In genomic region chr12:47900101-47900479, GRCh38 we compare ENCODE assay signal across 25 cellular contexts. TPM values are rescaled to one million over a fixed set of nuclear protein-coding genes. Genes with fewer than 3 reads are reported as not detected.
DNase-seq lines count a peak whose midpoint lies in the region; ATAC-seq, FAIRE-seq and TF ChIP-seq lines count a peak whose summit lies in the region.
"Had no signal": no experiment of that assay in that cellular context is flagged by ENCODE, and none has a peak within 500 bp of the region (broad histone marks: within the 10 kb centered on the region; RNA-seq: fewer than 3 reads in every experiment).

No MANE protein-coding gene starts in this region.

- no peak overlapping the region for H3K4me3 Mint-ChIP-seq in CD4-positive, alpha-beta memory T cell
- H3K4me3 Mint-ChIP-seq: activated CD8-positive, alpha-beta memory T cell treated with anti-CD3 and anti-CD28 coated beads, Interleukin-2, amount 10 ng/mL, durations not matched to agents 7 days and 5 days; B cell; nephron; type B pancreatic cell had no signal

- no peak overlapping the region for H3K27ac Mint-ChIP-seq in CD4-positive, alpha-beta memory T cell
- H3K27ac Mint-ChIP-seq: B cell, nephron had no signal

- no peaks in the 10 kb centered on the region for H3K36me3 ChIP-seq in HepG2 (replicated peaks in 1 of 2; ENCODE audit: control insufficient read depth in 1 of 2, insufficient read depth in 2 of 2, low read length in 2 of 2)
- no peaks in the 10 kb centered on the region for H3K36me3 ChIP-seq in right lobe of liver
- H3K36me3 ChIP-seq in colonic mucosa, result no peaks in the 10 kb centered on the region
- no peaks in the 10 kb centered on the region for H3K36me3 ChIP-seq in mucosa of stomach (ENCODE audit: control insufficient read depth, insufficient read depth, low read length)
- no peaks in the 10 kb centered on the region for H3K36me3 ChIP-seq in CD4-positive, alpha-beta memory T cell (ENCODE audit: insufficient read depth, low read length)
- H3K36me3 ChIP-seq: ascending aorta, left ventricle myocardium inferior, ovary had no signal

- DNase-seq in HepG2 (ENCODE audit: low spot score) (no peak), right lobe of liver (no peak), colonic mucosa (no peak), NCI-H82 treated with DMSO at 0.1 percent for 48 hours (lab: John Stamatoyannopoulos, UW; ENCODE audit: unreplicated experiment) (no peak), GF-D8 (lab: John Stamatoyannopoulos, UW) (no peak)
- no peak for DNase-seq in CD4-positive, alpha-beta memory T cell
- DNase-seq: activated CD8-positive, alpha-beta memory T cell treated with anti-CD3 and anti-CD28 coated beads, Interleukin-2, amount 10 ng/mL, durations not matched to agents 7 days and 5 days; COR-L47; DMS79; left ventricle myocardium inferior; MG63; midbrain; NCI-H1417 treated with DMSO at 0.1 percent for 48 hours; NCI-H2107; ovary; SK-N-SH; stimulated activated CD4-positive, alpha-beta T cell treated with anti-CD3 and anti-CD28 coated beads, Interleukin-2, amount 100 ng/mL, for 48 hours had no signal

- H3K4me1 ChIP-seq in HepG2 (ENCODE audit: insufficient read depth, low read length) (peaks cover 40% of the 10 kb centered on the region), right lobe of liver (peaks cover 0 to 9% (median 0%) of the 10 kb centered on the region in 4 donors), colonic mucosa (peaks cover 17% of the 10 kb centered on the region), mucosa of stomach (ENCODE audit: control insufficient read depth, insufficient read depth, low read length) (peaks cover 61% of the 10 kb centered on the region)
- peaks cover 60% of the 10 kb centered on the region for H3K4me1 ChIP-seq in CD4-positive, alpha-beta memory T cell (ENCODE audit: insufficient read depth, low read length)

- H3K4me3 ChIP-seq in HepG2 (replicated peaks in 1 of 3; ENCODE audit: insufficient read depth in 1 of 3, low read depth in 2 of 3, low read length in 3 of 3) (no peak overlapping the region), right lobe of liver (no peak overlapping the region), colonic mucosa (no peak overlapping the region), mucosa of stomach (ENCODE audit: low read length) (no peak overlapping the region)
- no peak overlapping the region for H3K4me3 ChIP-seq in CD4-positive, alpha-beta memory T cell (ENCODE audit: low read length in 2 of 2)
- H3K4me3 ChIP-seq: ascending aorta, left ventricle myocardium inferior, MG63, ovary had no signal

- peaks cover 33 to 70% (median 53%) of the 10 kb centered on the region in 4 donors for H3K4me1 Mint-ChIP-seq in CD4-positive, alpha-beta memory T cell

- no peak overlapping the region for H2AFZ ChIP-seq in HepG2 (ENCODE audit: low read length)

- intact Hi-C loops in HepG2 (cut with micrococcal nuclease; ENCODE audit: unreplicated experiment), result loop anchor here (1.0 to 10.0 kb wide), 4 partner anchors 49 to 265 kb away; partner anchors contain the start of gene TMEM106C
- intact Hi-C loops in right lobe of liver (cut with DNase I), result no loop called here
- intact Hi-C loops in colonic mucosa (cut with DNase I), result no loop called here
- intact Hi-C loops in CD4-positive, alpha-beta memory T cell (cut with micrococcal nuclease), result no loop called here

- no peaks in the 10 kb centered on the region for H3K9me3 Mint-ChIP-seq in CD4-positive, alpha-beta memory T cell
- H3K9me3 Mint-ChIP-seq: activated naive CD4-positive, alpha-beta T cell treated with anti-CD3 and anti-CD28 coated beads, Interleukin-2, amount 50 U/mL, for 24 hours; dendritic cell treated with granulocyte-macrophage colony-stimulating factor and Interleukin-4, amounts not matched to agents 40 ng/mL and 50 ng/mL, for 4 days; nephron; type B pancreatic cell had no signal

- ATAC-seq in HepG2, result peak; percentile 11
- ATAC-seq in right lobe of liver, result no peak
- no peak for ATAC-seq in HG02938 (IDR thresholded peaks at IDR 0.05; ENCODE audit: unreplicated experiment)
- ATAC-seq: activated CD8-positive, alpha-beta memory T cell treated with anti-CD3 and anti-CD28 coated beads, Interleukin-2, amount 10 ng/mL, durations not matched to agents 7 days and 5 days had no signal

- peaks cover 1 to 2% of the 10 kb centered on the region in 2 donors for H3K27me3 Mint-ChIP-seq in CD4-positive, alpha-beta memory T cell
- H3K27me3 Mint-ChIP-seq: activated CD8-positive, alpha-beta memory T cell treated with anti-CD3 and anti-CD28 coated beads, Interleukin-2, amount 10 ng/mL, durations not matched to agents 7 days and 5 days; activated naive CD4-positive, alpha-beta T cell treated with anti-CD3 and anti-CD28 coated beads, Interleukin-2, amount 50 U/mL, for 24 hours had no signal

- H3K36me3 Mint-ChIP-seq in CD4-positive, alpha-beta memory T cell, result peaks cover 0 to 2% of the 10 kb centered on the region in 2 donors
- H3K36me3 Mint-ChIP-seq: activated naive CD4-positive, alpha-beta T cell treated with anti-CD3 and anti-CD28 coated beads, Interleukin-2, amount 50 U/mL, for 24 hours; type B pancreatic cell had no signal

- in situ Hi-C loops in HepG2 (cut with HindIII; ENCODE audit: extremely low pct_ligation_motif_present, low pct_unique_long_range_greater_than_20kb), result loop anchor here (5.0 to 10.0 kb wide), 2 partner anchors 52 to 265 kb away; no protein-coding TSS in a partner anchor

- TF ChIP-seq CTCF in HepG2 (CRISPR knock-in tag; IDR thresholded peaks at IDR 0.05), result no peak
- TF ChIP-seq CTCF in right lobe of liver (IDR thresholded peaks at IDR 0.05), result no peak
- no peak for TF ChIP-seq CTCF in colonic mucosa (IDR thresholded peaks at IDR 0.05)

- H3K27ac ChIP-seq in HepG2 (ENCODE audit: extremely low read length, insufficient read depth, low read length) (no peak overlapping the region), right lobe of liver (no peak overlapping the region), colonic mucosa (peak overlapping the region; percentile 88)
- no peak overlapping the region for H3K27ac ChIP-seq in CD4-positive, alpha-beta memory T cell (ENCODE audit: low read depth, low read length)
- H3K27ac ChIP-seq: ascending aorta, left ventricle myocardium inferior, ovary had no signal

- H3K9me3 ChIP-seq in HepG2 (ENCODE audit: low read length) (no peaks in the 10 kb centered on the region), right lobe of liver (no peaks in the 10 kb centered on the region), colonic mucosa (no peaks in the 10 kb centered on the region), mucosa of stomach (ENCODE audit: control insufficient read depth, low read length) (no peaks in the 10 kb centered on the region)
- no peaks in the 10 kb centered on the region for H3K9me3 ChIP-seq in CD4-positive, alpha-beta memory T cell (ENCODE audit: control insufficient read depth in 1 of 2, low read length in 2 of 2)
- H3K9me3 ChIP-seq: ascending aorta, left ventricle myocardium inferior, MG63, ovary, SK-N-SH had no signal

- 0% methylated on average over 2 of the region's 2 CpGs for WGBS in HepG2 (ENCODE audit: low lambda C conversion rate)
- 17% methylated on average over 1 of the region's 2 CpGs for WGBS in right lobe of liver (ENCODE audit: insufficient coverage, low coverage, low lambda C conversion rate, missing lambda C conversion rate)

- no peak for FAIRE-seq in HepG2 (lab: Jason Lieb, UNC)

- CTCF ChIA-PET in HepG2 (lab: Yijun Ruan, JAX; ENCODE audit: low intra/inter-chr PET ratio, low total read pairs), result interaction anchor here (0.6 to 2.3 kb wide), 5 partner anchors 47 to 265 kb away, joined by 3 to 30 read pairs (median 4); partner anchors contain the start of gene TMEM106C
- CTCF ChIA-PET in CD4-positive, alpha-beta memory T cell (lab: Charles Lee; ENCODE audit: partially characterized antibody), result interaction anchor here (0.7 kb wide), 1 partner anchor 157 kb away, joined by 3 read pairs; no protein-coding TSS in a partner anchor

- H3K9ac ChIP-seq in HepG2 (ENCODE audit: insufficient read depth, low read depth, low read length) (no peak overlapping the region), colonic mucosa (ENCODE audit: low read depth in 2 of 2, low read length in 2 of 2) (peak overlapping the region in 1 of 2 donors; percentile 71), mucosa of stomach (ENCODE audit: low read length) (peak overlapping the region; percentile 4)
- H3K9ac ChIP-seq: SK-N-SH had no signal

- H3K79me2 ChIP-seq in HepG2 (ENCODE audit: insufficient read depth, low read length), result no peaks in the 10 kb centered on the region

- H4K20me1 ChIP-seq in HepG2 (ENCODE audit: insufficient read depth, low read length), result no peaks in the 10 kb centered on the region

- no peak overlapping the region for H3K4me2 ChIP-seq in HepG2 (ENCODE audit: low read depth, low read length)
- H3K4me2 ChIP-seq: SK-N-SH had no signal

- POLR2A ChIA-PET in HepG2 (lab: Yijun Ruan, JAX), result interaction anchor here (1.0 kb wide), 2 partner anchors 49 to 63 kb away, joined by 3 read pairs; partner anchors contain the start of gene TMEM106C
- POLR2A ChIA-PET in CD4-positive, alpha-beta memory T cell (lab: Charles Lee; ENCODE audit: partially characterized antibody), result interaction anchor here (0.6 to 0.9 kb wide), 2 partner anchors 18 to 507 kb away, joined by 3 read pairs; no protein-coding TSS in a partner anchor

- no peak for TF ChIP-seq POLR2A in HepG2 (IDR thresholded peaks at IDR 0.05; ENCODE audit: insufficient read depth in 1 of 2, low read depth in 2 of 2, low read length in 2 of 2)
- no peak for TF ChIP-seq POLR2A in right lobe of liver (IDR thresholded peaks at IDR 0.05)

- no TSS peak for BruUV-seq in HepG2 (replicated peaks; lab: Mats Ljungman, UMichigan)

- TF ChIP-seq EP300 in HepG2 (IDR thresholded peaks at IDR 0.05; ENCODE audit: low read depth in 2 of 2, low read length in 2 of 2) (no peak), HepG2 (CRISPR knock-in tag; IDR thresholded peaks at IDR 0.05; ENCODE audit: borderline replicate concordance) (no peak)

- H3K27me3 ChIP-seq in HepG2 (ENCODE audit: control insufficient read depth in 1 of 2, insufficient read depth in 2 of 2, low read length in 2 of 2) (peaks cover 0 to 23% of the 10 kb centered on the region in 2 experiments; a peak in 4 of 5 replicates), right lobe of liver (no peaks in the 10 kb centered on the region), colonic mucosa (no peaks in the 10 kb centered on the region), mucosa of stomach (ENCODE audit: control insufficient read depth, insufficient read depth, low read length) (no peaks in the 10 kb centered on the region)
- H3K27me3 ChIP-seq in CD4-positive, alpha-beta memory T cell (ENCODE audit: insufficient read depth, low read length), result no peaks in the 10 kb centered on the region
- H3K27me3 ChIP-seq: ascending aorta, MG63, ovary had no signal

- no peak for TF ChIP-seq RAD21 in HepG2 (CRISPR knock-in tag; IDR thresholded peaks at IDR 0.05)

RNA-seq across cellular contexts. Expression of gene VDR, which starts 4.7 kb away (rescaled TPM):
- 0.21 and 0.33 TPM in 2 replicates for total RNA-seq in HepG2 (2016; rRNA removed; fragmentation: Illumina TruSeq; extraction: Trizol)
- total RNA-seq in HepG2 (2016; cell fraction: cytosol; rRNA removed; fragmentation: Illumina TruSeq; extraction: Trizol; ENCODE audit: low read depth), result 0.09 TPM in 1 of 2 replicates, not detected in the other
- total RNA-seq in HepG2 (2016; cell fraction: insoluble cytoplasmic fraction; rRNA removed; fragmentation: Illumina TruSeq; extraction: Trizol), result 0.40 and 0.52 TPM in 2 replicates
- 0.14 and 0.22 TPM in 2 replicates for total RNA-seq in HepG2 (2016; cell fraction: membrane; rRNA removed; fragmentation: Illumina TruSeq; extraction: Trizol)
- 0.16 and 0.25 TPM in 2 replicates for total RNA-seq in HepG2 (2016; cell fraction: nucleus; rRNA removed; fragmentation: Illumina TruSeq; extraction: Trizol)
- polyA plus RNA-seq in HepG2 (2011; rRNA removed), result 0.08 and 0.13 TPM in 2 replicates
- polyA plus RNA-seq in HepG2 (2011; cell fraction: cytosol; rRNA removed), result 0.04 and 0.09 TPM in 2 replicates
- 0.10 and 0.21 TPM in 2 replicates for polyA plus RNA-seq in HepG2 (2011; cell fraction: nucleus; rRNA removed)
- polyA plus RNA-seq in HepG2 (2012), result 0.08 and 0.35 TPM in 2 replicates
- polyA plus RNA-seq in HepG2 (2016; cell fraction: cytosol; fragmentation: Illumina TruSeq; extraction: Trizol; ENCODE audit: low read depth), result not detected in 2 replicates
- 0.24 and 0.36 TPM in 2 replicates for polyA plus RNA-seq in HepG2 (2016; cell fraction: insoluble cytoplasmic fraction; fragmentation: Illumina TruSeq; extraction: Trizol; ENCODE audit: low read depth)
- 0.03 and 0.12 TPM in 2 replicates for polyA plus RNA-seq in HepG2 (2016; cell fraction: membrane; fragmentation: Illumina TruSeq; extraction: Trizol; ENCODE audit: low read depth)
- polyA plus RNA-seq in HepG2 (2016; cell fraction: nucleus; fragmentation: Illumina TruSeq; extraction: Trizol; ENCODE audit: insufficient read depth, low read depth), result 0.48 and 0.64 TPM in 2 replicates
- polyA minus RNA-seq in HepG2 (2011; rRNA and poly(A)+ RNA removed; ENCODE audit: low replicate concordance), result 0.16 and 12.3 TPM in 2 replicates
- polyA minus RNA-seq in HepG2 (2011; cell fraction: cytosol; rRNA and poly(A)+ RNA removed), result not detected in 2 replicates
- 0.13 and 0.25 TPM in 2 replicates for polyA minus RNA-seq in HepG2 (2011; cell fraction: nucleus; rRNA and poly(A)+ RNA removed)
- total RNA-seq in right lobe of liver, result 1 to 10 TPM in 1 of 6 experiments, under 1 TPM in 5; 0.18 to 1.2 (median 0.39) TPM
- 100 to 1,000 TPM; 124 to 140 TPM for total RNA-seq in colonic mucosa
- 1 to 10 TPM; 1.6 to 3.2 TPM for total RNA-seq in CD4-positive, alpha-beta memory T cell
- under 1 TPM; 0.37 to 0.45 TPM for polyA plus RNA-seq in CD4-positive, alpha-beta memory T cell

Comparison
In these comparisons a context has a peak if more than half of its experiments do, and no peak if none do; other contexts are left out.
1. RNA of gene VDR, which starts 4.7 kb away (total RNA-seq): 124 to 140 TPM in colonic mucosa; 1.6 to 3.2 TPM in CD4-positive, alpha-beta memory T cell, 0.18 to 1.2 TPM in right lobe of liver and 0.09 to 0.52 TPM in HepG2; every median in the first group is over 10 times any median in the second.